12 cellular contexts compared by ENCODE assay signal in genomic region chr2:177610813-177611212, GRCh38.
DNase-seq lines count a peak whose midpoint lies in the region; ATAC-seq and TF ChIP-seq lines count a peak whose summit lies in the region.
"Had no signal": no experiment of that assay in that cellular context is flagged by ENCODE, and none has a peak within 500 bp of the region (broad histone marks: within the 10 kb centered on the region; RNA-seq: fewer than 3 reads in every experiment).

No MANE protein-coding gene starts in this region.

- intact Hi-C loops in OCI-LY7 (cut with micrococcal nuclease; ENCODE audit: unreplicated experiment) (no loop called here), left lung (cut with DNase I) (no loop called here), tibial artery (cut with DNase I; ENCODE audit: low total_unique reads) (loop anchor here (10.0 kb wide), 1 partner anchor 446 kb away; no protein-coding TSS in a partner anchor)

- no peak overlapping the region for H3K4me3 Mint-ChIP-seq in progenitor cell of endocrine pancreas (ENCODE audit: low read depth)

- H3K36me3 ChIP-seq in OCI-LY7 (ENCODE audit: insufficient read depth, low read length): no peaks in the 10 kb centered on the region
- H3K36me3 ChIP-seq in left lung: no peaks in the 10 kb centered on the region
- no peaks in the 10 kb centered on the region for H3K36me3 ChIP-seq in tibial artery
- H3K36me3 ChIP-seq: BLaER1 had no signal

- peaks cover 5% of the 10 kb centered on the region for H3K36me3 Mint-ChIP-seq in progenitor cell of endocrine pancreas (ENCODE audit: insufficient read depth)

- H3K9me2 ChIP-seq in OCI-LY7 (ENCODE audit: insufficient read depth, low read length): no peaks in the 10 kb centered on the region

- peak overlapping the region; percentile 54 for H3K27ac ChIP-seq in OCI-LY7 (ENCODE audit: low read depth, low read length, poor library complexity, severe bottlenecking)
- H3K27ac ChIP-seq in left lung: peak overlapping the region; percentile 37 to 42
- no peak overlapping the region for H3K27ac ChIP-seq in tibial artery
- H3K27ac ChIP-seq: BLaER1 had no signal

- no peaks in the 10 kb centered on the region for H3K27me3 Mint-ChIP-seq in progenitor cell of endocrine pancreas

- peaks cover 20% of the 10 kb centered on the region for H3K4me1 ChIP-seq in OCI-LY7 (ENCODE audit: insufficient read depth, low read length, poor library complexity, severe bottlenecking)
- H3K4me1 ChIP-seq in left lung: no peaks in the 10 kb centered on the region
- no peaks in the 10 kb centered on the region for H3K4me1 ChIP-seq in tibial artery
- H3K4me1 ChIP-seq: BLaER1 had no signal

- POLR2A ChIA-PET in OCI-LY7 (lab: Charles Lee): interaction anchor here (0.7 to 1.1 kb wide), 3 partner anchors 15 to 230 kb away, joined by 3 read pairs; no protein-coding TSS in a partner anchor

- in situ Hi-C loops in G401 (cut with HindIII; ENCODE audit: low sequenced_read_pairs): no loop called here

- H4K20me1 ChIP-seq in OCI-LY7 (ENCODE audit: insufficient read depth, low read length): no peaks in the 10 kb centered on the region
- H4K20me1 ChIP-seq: BLaER1 had no signal

- H3K9me3 ChIP-seq in OCI-LY7 (ENCODE audit: low read length) (peaks cover 3% of the 10 kb centered on the region; the same call in 1 of the 2 replicates), left lung (no peaks in the 10 kb centered on the region), tibial artery (no peaks in the 10 kb centered on the region)

- peaks cover 4% of the 10 kb centered on the region for H3K9me3 Mint-ChIP-seq in progenitor cell of endocrine pancreas (ENCODE audit: low read depth)

- H3K4me1 Mint-ChIP-seq in progenitor cell of endocrine pancreas (ENCODE audit: low read depth): peaks cover 36% of the 10 kb centered on the region

- H2AFZ ChIP-seq in OCI-LY7 (ENCODE audit: low read length): peak overlapping the region; percentile 13; the same call in 1 of the 2 replicates

- DNase-seq in G401 (ENCODE audit: low spot score) (peak; percentile 23), OCI-LY7 (ENCODE audit: low spot score) (no peak), left lung (no peak), progenitor cell of endocrine pancreas (ENCODE audit: low spot score, unreplicated experiment) (no peak), tibial artery (no peak)
- DNase-seq: 8988T, AML-193 had no signal

- no TSS peak for BruUV-seq in OCI-LY7 (replicated peaks; lab: Mats Ljungman, UMichigan)

- H3K27me3 ChIP-seq in left lung (no peaks in the 10 kb centered on the region), tibial artery (no peaks in the 10 kb centered on the region)
- H3K27me3 ChIP-seq: BLaER1 had no signal

- no peak overlapping the region for H3K4me2 ChIP-seq in OCI-LY7 (ENCODE audit: low read length)
- H3K4me2 ChIP-seq: BLaER1 had no signal

- no peaks in the 10 kb centered on the region for H3K79me2 ChIP-seq in OCI-LY7 (ENCODE audit: insufficient read depth, low read depth, low read length)

- CTCF ChIA-PET in OCI-LY7 (lab: Charles Lee; ENCODE audit: unreplicated experiment): interaction anchor here (0.9 kb wide), 1 partner anchor 32 kb away, joined by 3 read pairs; no protein-coding TSS in a partner anchor

- TF ChIP-seq CTCF in OCI-LY7 (conservative IDR thresholded peaks at IDR 0.05; ENCODE audit: low read length): no peak
- no peak for TF ChIP-seq CTCF in left lung (IDR thresholded peaks at IDR 0.05)
- TF ChIP-seq CTCF in progenitor cell of endocrine pancreas (IDR thresholded peaks at IDR 0.05; ENCODE audit: unreplicated experiment): no peak
- TF ChIP-seq CTCF in tibial artery (IDR thresholded peaks at IDR 0.05): no peak

- H3K4me3 ChIP-seq in OCI-LY7 (ENCODE audit: low read depth, low read length, poor library complexity, severe bottlenecking): no peak overlapping the region
- H3K4me3 ChIP-seq in left lung: no peak overlapping the region
- H3K4me3 ChIP-seq in tibial artery: no peak overlapping the region
- H3K4me3 ChIP-seq: BLaER1, HAP-1, K562 had no signal

- ATAC-seq in left lung: peak; percentile 44
- ATAC-seq in HG03439 (IDR thresholded peaks at IDR 0.05; ENCODE audit: unreplicated experiment): no peak
- ATAC-seq in GM19324 (IDR thresholded peaks at IDR 0.05; ENCODE audit: low FRiP score, unreplicated experiment): no peak
- ATAC-seq: K562 had no signal

- peak overlapping the region; percentile 90 for H3K27ac Mint-ChIP-seq in progenitor cell of endocrine pancreas

Comparison
In these comparisons a context has a peak if more than half of its experiments do, and no peak if none do; other contexts are left out.
1. H3K27ac ChIP-seq: peak in OCI-LY7 (single experiment) and left lung (2 of 2); none in tibial artery (0 of 2).